In the genomic region with DNA sequence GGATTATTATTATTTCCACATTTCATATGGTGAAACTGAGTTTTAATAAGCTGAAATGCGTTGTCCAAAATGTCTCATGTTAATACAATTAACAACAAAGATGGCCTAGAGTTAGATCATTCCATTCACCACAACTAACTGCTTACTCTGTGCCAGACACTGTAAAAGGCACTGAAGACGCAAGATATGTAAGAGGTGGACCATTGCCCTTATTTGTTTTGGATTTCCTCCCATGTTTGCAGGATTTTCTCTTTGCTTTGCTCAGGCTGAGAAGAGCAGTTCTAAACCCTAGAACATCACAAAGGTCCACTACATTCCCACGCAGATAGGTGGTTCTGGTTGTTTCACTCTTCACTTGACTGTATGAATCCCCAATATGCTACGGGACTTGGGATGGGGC, we compare ENCODE assay signal across 29 cellular contexts.
"Had no signal": no experiment of that assay in that cellular context is flagged by ENCODE, and none has a peak within 500 bp of the region (broad histone marks: within the 10 kb centered on the region; RNA-seq: fewer than 3 reads in every experiment).

No MANE protein-coding gene starts in this region.

- H3K36me3 Mint-ChIP-seq: activated naive CD4-positive, alpha-beta T cell treated with anti-CD3 and anti-CD28 coated beads, Interleukin-2, amount 10 ng/mL, durations not matched to agents 7 days and 5 days; type B pancreatic cell had no signal

- DNase-seq: activated CD4-positive, alpha-beta T cell treated with anti-CD3 and anti-CD28 coated beads, Interleukin-2, amount 50 U/mL, for 1 hour; activated CD4-positive, CD25-positive, alpha-beta regulatory T cell treated with anti-CD3 and anti-CD28 coated beads, Interleukin-2, amount 50 U/mL, for 72 hours; activated CD8-positive, alpha-beta memory T cell treated with anti-CD3 and anti-CD28 coated beads, Interleukin-2, amount 50 U/mL, for 4 hours; activated effector memory CD4-positive, alpha-beta T cell treated with Interleukin-2 at 50 U/mL for 16 hours; activated naive CD4-positive, alpha-beta T cell treated with anti-CD3 and anti-CD28 coated beads, Interleukin-2, amount 10 ng/mL, durations not matched to agents 7 days and 5 days; activated naive CD8-positive, alpha-beta T cell treated with anti-CD3 and anti-CD28 coated beads, Interleukin-2, amount 50 U/mL, for 24 hours; activated T-cell treated with anti-CD3 and anti-CD28 coated beads, Interleukin-2, amount 50 U/mL, for 4 hours; anterior cingulate cortex; cerebellar nuclear complex; effector CD8-positive, alpha-beta T cell; foreskin melanocyte; glutamatergic neuron; hippocampal formation; left cardiac atrium; midbrain; nephron progenitor cell; occipital lobe; right cardiac atrium; small intestine; stimulated activated CD4-positive, alpha-beta T cell treated with anti-CD3 and anti-CD28 coated beads, Interleukin-15, amount 100 ng/mL, for 24 hours; stimulated activated CD4-positive, alpha-beta T cell treated with anti-CD3 and anti-CD28 coated beads, Interleukin-2, amount 100 ng/mL, for 48 hours; stimulated activated naive CD8-positive, alpha-beta T cell treated with anti-CD3 and anti-CD28 coated beads, Interleukin-15, amount 100 ng/mL, for 72 hours had no signal

- H3K27ac Mint-ChIP-seq: activated naive CD4-positive, alpha-beta T cell treated with anti-CD3 and anti-CD28 coated beads, Interleukin-2, amount 10 ng/mL, durations not matched to agents 7 days and 5 days; activated naive CD8-positive, alpha-beta T cell treated with anti-CD3 and anti-CD28 coated beads, Interleukin-2, amount 50 U/mL, for 24 hours; nephron progenitor cell; progenitor cell of endocrine pancreas; stimulated activated naive CD8-positive, alpha-beta T cell treated with anti-CD3 and anti-CD28 coated beads, Interleukin-15, amount 100 ng/mL, for 72 hours; T-helper 1 cell treated with Interleukin-12 subunit alpha and Interleukin-12 subunit beta and Interleukin-4 antibody, amounts not matched to agents 30 μg/mL and 1 μg/mL, for 36 hours; type B pancreatic cell had no signal

- H3K27ac ChIP-seq: epithelial cell of prostate had no signal

- H3K9me3 Mint-ChIP-seq: activated naive CD4-positive, alpha-beta T cell treated with anti-CD3 and anti-CD28 coated beads, Interleukin-2, amount 10 ng/mL, durations not matched to agents 7 days and 5 days; activated naive CD8-positive, alpha-beta T cell treated with anti-CD3 and anti-CD28 coated beads, Interleukin-2, amount 50 U/mL, for 24 hours; nephron progenitor cell; T-helper 1 cell treated with Interleukin-12 subunit alpha and Interleukin-12 subunit beta and Interleukin-4 antibody, amounts not matched to agents 30 μg/mL and 1 μg/mL, for 36 hours; type B pancreatic cell had no signal

- H3K4me3 Mint-ChIP-seq: activated naive CD4-positive, alpha-beta T cell treated with anti-CD3 and anti-CD28 coated beads, Interleukin-2, amount 10 ng/mL, durations not matched to agents 7 days and 5 days; activated naive CD8-positive, alpha-beta T cell treated with anti-CD3 and anti-CD28 coated beads, Interleukin-2, amount 50 U/mL, for 24 hours; activated T-cell treated with anti-CD3 and anti-CD28 coated beads, Interleukin-2, amount 50 U/mL, for 4 hours; nephron progenitor cell; stimulated activated naive CD8-positive, alpha-beta T cell treated with anti-CD3 and anti-CD28 coated beads, Interleukin-15, amount 100 ng/mL, for 72 hours; T-helper 1 cell treated with Interleukin-12 subunit alpha and Interleukin-12 subunit beta and Interleukin-4 antibody, amounts not matched to agents 30 μg/mL and 1 μg/mL, for 36 hours; type B pancreatic cell had no signal

- ATAC-seq: activated naive CD8-positive, alpha-beta T cell treated with anti-CD3 and anti-CD28 coated beads, Interleukin-2, amount 50 U/mL, for 24 hours; activated T-cell treated with anti-CD3 and anti-CD28 coated beads, Interleukin-2, amount 50 U/mL, for 4 hours; left cardiac atrium; right cardiac atrium; stimulated activated naive CD8-positive, alpha-beta T cell treated with anti-CD3 and anti-CD28 coated beads, Interleukin-15, amount 100 ng/mL, for 72 hours had no signal

- FAIRE-seq: bronchial epithelial cell, islet of Langerhans, small intestine had no signal

- H3K27me3 Mint-ChIP-seq: activated naive CD4-positive, alpha-beta T cell treated with anti-CD3 and anti-CD28 coated beads, Interleukin-2, amount 10 ng/mL, durations not matched to agents 7 days and 5 days; activated naive CD8-positive, alpha-beta T cell treated with anti-CD3 and anti-CD28 coated beads, Interleukin-2, amount 50 U/mL, for 24 hours; progenitor cell of endocrine pancreas; stimulated activated naive CD8-positive, alpha-beta T cell treated with anti-CD3 and anti-CD28 coated beads, Interleukin-15, amount 100 ng/mL, for 72 hours; type B pancreatic cell had no signal

- H3K4me3 ChIP-seq: lung had no signal

- H3K4me1 Mint-ChIP-seq: activated naive CD4-positive, alpha-beta T cell treated with anti-CD3 and anti-CD28 coated beads, Interleukin-2, amount 10 ng/mL, durations not matched to agents 7 days and 5 days; activated naive CD8-positive, alpha-beta T cell treated with anti-CD3 and anti-CD28 coated beads, Interleukin-2, amount 50 U/mL, for 24 hours; nephron progenitor cell; stimulated activated naive CD8-positive, alpha-beta T cell treated with anti-CD3 and anti-CD28 coated beads, Interleukin-15, amount 100 ng/mL, for 72 hours had no signal
